In the genomic region with DNA sequence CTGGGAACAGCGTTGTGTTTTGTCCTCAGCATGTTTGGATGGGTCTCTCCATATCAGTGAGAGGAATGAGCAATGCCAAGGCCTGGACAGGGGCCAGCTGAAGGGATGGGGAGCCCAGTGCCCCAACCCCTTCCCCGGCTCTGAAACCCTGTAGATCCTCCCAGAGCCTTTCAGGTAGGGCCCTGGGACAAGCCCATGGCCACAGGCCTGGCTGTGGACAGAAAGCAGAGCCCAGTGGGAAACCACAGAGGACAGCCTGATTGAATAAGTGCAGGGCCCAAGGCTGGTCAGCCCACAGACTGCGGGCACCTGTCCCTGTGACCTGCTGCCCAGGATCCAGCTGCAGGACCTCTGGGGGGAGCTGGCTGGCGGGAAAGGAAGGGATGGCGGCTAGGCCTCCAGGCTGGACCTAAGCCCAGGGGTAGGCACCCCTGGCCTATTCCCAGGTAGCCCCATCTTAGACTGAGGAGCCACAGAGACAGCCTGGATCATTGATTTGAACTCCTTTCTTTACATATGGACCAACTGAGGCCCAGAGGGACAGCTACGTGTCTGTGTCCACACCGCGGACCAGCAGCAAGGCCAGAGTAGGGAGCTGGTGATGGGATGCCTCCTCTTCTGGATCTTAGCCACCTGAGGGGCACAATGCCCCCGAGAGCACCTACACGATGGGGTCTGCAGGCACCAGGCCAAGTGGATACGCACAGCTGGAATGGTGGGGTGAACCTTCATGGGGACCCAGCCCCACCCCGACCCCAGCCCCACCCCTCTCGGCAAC, we compare ENCODE assay signal across 1 cellular context.
TF ChIP-seq lines count a peak whose summit lies in the region.

No MANE protein-coding gene starts in this region.

TF ChIP-seq in H1, 55 proteins besides CTCF, POLR2A, EP300 and RAD21:
- TF ChIP-seq KDM4A (IDR thresholded peaks at IDR 0.05; ENCODE audit: low read depth, low read length, severe bottlenecking), result no peak
- no peak for TF ChIP-seq CREB1 (IDR thresholded peaks at IDR 0.05)
- TF ChIP-seq ZNF274 (IDR thresholded peaks at IDR 0.05; ENCODE audit: borderline replicate concordance, extremely low read depth, low read length), result no peak
- no peak for TF ChIP-seq SUZ12 (IDR thresholded peaks at IDR 0.05; ENCODE audit: low read length)
- TF ChIP-seq TEAD4 (IDR thresholded peaks at IDR 0.05; ENCODE audit: low read depth, low read length), result no peak
- no peak for TF ChIP-seq POU5F1 (IDR thresholded peaks at IDR 0.05; ENCODE audit: low read depth, low read length)
- TF ChIP-seq YY1 (IDR thresholded peaks at IDR 0.05; ENCODE audit: low read depth, low read length), result no peak
- TF ChIP-seq RNF2 (IDR thresholded peaks at IDR 0.05; ENCODE audit: borderline replicate concordance, low read depth, low read length, missing control alignments, poor library complexity, severe bottlenecking), result no peak
- no peak for TF ChIP-seq SRF (IDR thresholded peaks at IDR 0.05; ENCODE audit: low read depth, low read length)
- TF ChIP-seq HDAC6 (IDR thresholded peaks at IDR 0.05; ENCODE audit: low read depth, low read length), result no peak
- no peak for TF ChIP-seq TCF12 (IDR thresholded peaks at IDR 0.05; ENCODE audit: low read depth, low read length)
- TF ChIP-seq EZH2 (IDR thresholded peaks at IDR 0.05; ENCODE audit: low read depth, low read length, severe bottlenecking), result no peak
- no peak for TF ChIP-seq SIX5 (IDR thresholded peaks at IDR 0.05; ENCODE audit: low read depth, low read length)
- TF ChIP-seq, protein P1, sequence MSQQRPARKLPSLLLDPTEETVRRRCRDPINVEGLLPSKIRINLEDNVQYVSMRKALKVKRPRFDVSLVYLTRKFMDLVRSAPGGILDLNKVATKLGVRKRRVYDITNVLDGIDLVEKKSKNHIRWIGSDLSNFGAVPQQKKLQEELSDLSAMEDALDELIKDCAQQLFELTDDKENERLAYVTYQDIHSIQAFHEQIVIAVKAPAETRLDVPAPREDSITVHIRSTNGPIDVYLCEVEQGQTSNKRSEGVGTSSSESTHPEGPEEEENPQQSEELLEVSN (IDR thresholded peaks at IDR 0.05), result no peak
- TF ChIP-seq SP2 (IDR thresholded peaks at IDR 0.05; ENCODE audit: low read length), result no peak
- no peak for TF ChIP-seq HDAC2 (IDR thresholded peaks at IDR 0.05; ENCODE audit: borderline replicate concordance in 1 of 2, low read depth in 2 of 2, low read length in 2 of 2)
- TF ChIP-seq GTF2F1 (IDR thresholded peaks at IDR 0.05; ENCODE audit: borderline replicate concordance, low read depth, low read length), result no peak
